Comparison of ENCODE assay signal across 14 cellular contexts in the genomic region with DNA sequence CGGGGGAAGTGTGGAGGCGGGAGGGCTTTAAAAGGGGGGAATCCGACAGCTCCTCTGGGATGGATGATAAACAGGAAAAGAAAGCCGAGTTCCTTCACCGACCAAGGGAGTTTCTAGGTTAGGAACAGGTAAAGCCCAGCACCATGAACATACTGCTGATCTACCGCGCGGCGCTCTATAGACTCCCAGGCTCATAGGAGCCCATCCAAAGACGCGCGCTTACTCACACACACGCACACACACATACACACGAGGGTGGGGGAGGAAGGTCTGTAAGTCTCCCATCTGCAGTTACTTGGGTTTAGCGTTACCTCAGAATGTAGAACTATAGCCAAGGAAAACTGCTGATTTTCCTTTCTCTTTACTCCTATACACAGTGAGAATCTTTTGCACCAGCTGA. TPM values are rescaled to one million over a fixed set of nuclear protein-coding genes. Genes with fewer than 3 reads are reported as not detected.
DNase-seq lines count a peak whose midpoint lies in the region; ATAC-seq, FAIRE-seq and TF ChIP-seq lines count a peak whose summit lies in the region.
"Had no signal": no experiment of that assay in that cellular context is flagged by ENCODE, and none has a peak within 500 bp of the region (broad histone marks: within the 10 kb centered on the region; RNA-seq: fewer than 3 reads in every experiment).

No MANE protein-coding gene starts in this region.

- ATAC-seq in natural killer cell treated with Interleukin-12 subunit alpha and Interleukin-12 subunit beta and Interleukin-15 and Interleukin-18, amount 100 ng/mL, for 72 hours: no peak

- H3K27ac Mint-ChIP-seq in natural killer cell treated with Interleukin-12 subunit alpha and Interleukin-12 subunit beta and Interleukin-15 and Interleukin-18, amount 100 ng/mL, for 72 hours: no peak overlapping the region
- H3K27ac Mint-ChIP-seq: activated CD4-positive, alpha-beta T cell treated with anti-CD3 and anti-CD28 coated beads, Interleukin-2, amount 10 ng/mL, durations not matched to agents 24 days and 14 days; activated naive CD4-positive, alpha-beta T cell treated with anti-CD3 and anti-CD28 coated beads, Interleukin-2, amount 50 U/mL, for 24 hours; IgD-negative memory B cell had no signal

- no peak for TF ChIP-seq CTCF in astrocyte of the cerebellum (IDR thresholded peaks at IDR 0.05; ENCODE audit: low read depth, low read length, missing control alignments)

- H3K9me3 Mint-ChIP-seq in natural killer cell treated with Interleukin-12 subunit alpha and Interleukin-12 subunit beta and Interleukin-15 and Interleukin-18, amount 100 ng/mL, for 72 hours: peaks cover 12% of the 10 kb centered on the region
- H3K9me3 Mint-ChIP-seq: activated CD4-positive, alpha-beta T cell treated with anti-CD3 and anti-CD28 coated beads, Interleukin-2, amount 10 ng/mL, durations not matched to agents 24 days and 14 days had no signal

- peaks cover 62% of the 10 kb centered on the region for H3K27me3 ChIP-seq in iPS-20b (ENCODE audit: insufficient read depth, low read length)
- H3K27me3 ChIP-seq in small intestine (ENCODE audit: control insufficient read depth in 2 of 2, insufficient read depth in 2 of 2, low read length in 2 of 2): peaks cover 0 to 28% of the 10 kb centered on the region in 2 donors

- H3K4me3 Mint-ChIP-seq in natural killer cell treated with Interleukin-12 subunit alpha and Interleukin-12 subunit beta and Interleukin-15 and Interleukin-18, amount 100 ng/mL, for 72 hours: no peak overlapping the region
- H3K4me3 Mint-ChIP-seq: activated CD4-positive, alpha-beta T cell treated with anti-CD3 and anti-CD28 coated beads, Interleukin-2, amount 10 ng/mL, durations not matched to agents 24 days and 14 days had no signal

- H3K4me1 Mint-ChIP-seq in natural killer cell treated with Interleukin-12 subunit alpha and Interleukin-12 subunit beta and Interleukin-15 and Interleukin-18, amount 100 ng/mL, for 72 hours (ENCODE audit: low read depth in 2 of 2): peaks cover 11% of the 10 kb centered on the region in 2 donors

- H3K4me1 ChIP-seq in iPS-20b (ENCODE audit: insufficient read depth, low read length): peaks cover 14% of the 10 kb centered on the region; the same call in 1 of the 2 replicates
- no peaks in the 10 kb centered on the region for H3K4me1 ChIP-seq in small intestine (ENCODE audit: control insufficient read depth in 2 of 2, insufficient read depth in 1 of 2, low read depth in 1 of 2, low read length in 1 of 2)

- FAIRE-seq in small intestine (lab: Jason Lieb, UNC): no peak
- FAIRE-seq: urothelium cell line had no signal

- 1 to 8% (median 6%) methylated on average over 15 of the region's 15 CpGs for WGBS in small intestine, 3 donors

- DNase-seq in NCI-H1417 (lab: John Stamatoyannopoulos, UW): peak in 2 of 3 experiments; percentile 4 to 32
- no peak for DNase-seq in NCI-H1417 treated with DMSO at 0.1 percent for 48 hours (lab: John Stamatoyannopoulos, UW)
- peak; percentile 6 for DNase-seq in astrocyte of the cerebellum (ENCODE audit: low read depth)
- peak; percentile 7 for DNase-seq in small intestine
- no peak for DNase-seq in Kasumi-1 (lab: John Stamatoyannopoulos, UW)
- no peak for DNase-seq in natural killer cell treated with Interleukin-12 subunit alpha and Interleukin-12 subunit beta and Interleukin-15 and Interleukin-18, amount 100 ng/mL, for 72 hours (ENCODE audit: low spot score)
- no peak for DNase-seq in NCI-H1436 treated with DMSO at 0.1 percent for 48 hours (lab: John Stamatoyannopoulos, UW)
- DNase-seq: activated CD4-positive, alpha-beta T cell treated with anti-CD3 and anti-CD28 coated beads, Interleukin-2, amount 10 ng/mL, durations not matched to agents 24 days and 14 days had no signal

- H3K27me3 Mint-ChIP-seq in natural killer cell treated with Interleukin-12 subunit alpha and Interleukin-12 subunit beta and Interleukin-15 and Interleukin-18, amount 100 ng/mL, for 72 hours: peaks cover 30 to 31% of the 10 kb centered on the region in 2 donors

- peaks cover 10% of the 10 kb centered on the region for H3K36me3 Mint-ChIP-seq in natural killer cell treated with Interleukin-12 subunit alpha and Interleukin-12 subunit beta and Interleukin-15 and Interleukin-18, amount 100 ng/mL, for 72 hours
- H3K36me3 Mint-ChIP-seq: IgD-negative memory B cell had no signal

- peak overlapping the region; percentile 9 for H3K4me3 ChIP-seq in astrocyte of the cerebellum (ENCODE audit: low read depth, low read length)
- H3K4me3 ChIP-seq in iPS-20b (ENCODE audit: low read length): peak overlapping the region; percentile 73
- peak overlapping the region in 1 of 2 donors; percentile 57 for H3K4me3 ChIP-seq in small intestine (ENCODE audit: low read depth in 1 of 2, low read length in 2 of 2)

- H3K36me3 ChIP-seq in iPS-20b (ENCODE audit: insufficient read depth, low read depth, low read length) (no peaks in the 10 kb centered on the region), small intestine (ENCODE audit: control insufficient read depth in 2 of 2, insufficient read depth in 2 of 2, low read length in 2 of 2) (no peaks in the 10 kb centered on the region)

- H3K9ac ChIP-seq in iPS-20b (ENCODE audit: low read depth, low read length): no peak overlapping the region

- in situ Hi-C loops in astrocyte of the cerebellum (cut with HindIII; ENCODE audit: low sequenced_read_pairs): no loop called here

- no peaks in the 10 kb centered on the region for H3K9me3 ChIP-seq in iPS-20b (ENCODE audit: insufficient read depth, low read depth, low read length)
- H3K9me3 ChIP-seq in small intestine (ENCODE audit: control insufficient read depth, low read depth): no peaks in the 10 kb centered on the region

- H3K27ac ChIP-seq in iPS-20b (ENCODE audit: low read length) (no peak overlapping the region), small intestine (ENCODE audit: low read depth in 1 of 2, low read length in 1 of 2) (no peak overlapping the region)

RNA-seq across cellular contexts. Expression of a gene that starts 2.6 kb away (rescaled TPM):
- 1 to 10 TPM in 1 of 3 donors, under 1 TPM in 2; 0.22 to 1.1 (median 0.27) TPM for polyA plus RNA-seq in small intestine
- total RNA-seq in natural killer cell treated with Interleukin-12 subunit alpha and Interleukin-12 subunit beta and Interleukin-15 and Interleukin-18, amount 100 ng/mL, for 72 hours: not detected
- total RNA-seq: A172; activated CD4-positive, alpha-beta T cell treated with anti-CD3 and anti-CD28 coated beads, Interleukin-2, amount 10 ng/mL, durations not matched to agents 24 days and 14 days; kidney epithelial cell had no signal
- polyA plus RNA-seq: IgD-negative memory B cell had no signal

Comparison
In these comparisons a context has a peak if more than half of its experiments do, and no peak if none do; other contexts are left out.
1. DNase-seq: peak in NCI-H1417 (2 of 3), astrocyte of the cerebellum (single experiment) and small intestine (single experiment); none in NCI-H1417 treated with DMSO at 0.1 percent for 48 hours (single experiment), Kasumi-1 (0 of 2), natural killer cell treated with Interleukin-12 subunit alpha and Interleukin-12 subunit beta and Interleukin-15 and Interleukin-18, amount 100 ng/mL, for 72 hours (single experiment) and NCI-H1436 treated with DMSO at 0.1 percent for 48 hours (single experiment).